Comparison of ENCODE assay signal across 24 cellular contexts in the genomic region with DNA sequence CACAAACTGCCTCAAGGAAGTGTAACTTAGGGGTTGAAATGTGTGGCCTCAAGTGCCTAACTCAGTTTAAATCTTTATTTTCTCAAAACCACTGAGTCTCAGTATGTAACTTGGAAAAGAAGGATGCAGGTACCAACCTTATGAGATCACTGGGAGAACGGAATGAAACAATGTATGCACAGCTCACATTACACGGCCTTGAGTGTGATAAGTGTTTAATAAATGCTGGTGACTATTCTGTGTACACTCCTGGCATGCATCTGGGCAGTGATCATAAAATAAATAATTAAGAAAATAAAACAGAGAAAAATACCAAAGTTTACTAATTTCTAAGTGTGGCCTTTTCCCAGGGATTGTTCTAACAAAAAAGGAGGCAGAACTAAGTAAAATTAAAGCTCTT.
"Had no signal": no experiment of that assay in that cellular context is flagged by ENCODE, and none has a peak within 500 bp of the region (broad histone marks: within the 10 kb centered on the region; RNA-seq: fewer than 3 reads in every experiment).

No MANE protein-coding gene starts in this region.

- H3K4me3 ChIP-seq: MG63 had no signal

- H3K27me3 ChIP-seq: MG63 had no signal

- H3K4me2 ChIP-seq: SK-N-SH had no signal

- H3K27me3 Mint-ChIP-seq: T-cell had no signal

- H3K27ac ChIP-seq: RWPE1 had no signal

- H3K36me3 ChIP-seq: MG63 had no signal

- H3K4me3 Mint-ChIP-seq: T-cell; T-helper 1 cell treated with Interleukin-12 subunit alpha and Interleukin-12 subunit beta and Interleukin-4 antibody, amounts not matched to agents 30 μg/mL and 1 μg/mL, for 36 hours had no signal

- H3K4me1 Mint-ChIP-seq: T-cell had no signal

- DNase-seq: Karpas-422; KG1; MG63; NCI-H1092; NCI-H1105 treated with DMSO at 0.1 percent for 48 hours; NCI-H1417 treated with DMSO at 0.1 percent for 48 hours; NCI-H146; NCI-H1694 treated with DMSO at 0.1 percent for 48 hours; NCI-H1930; NCI-H2081; NCI-H2171 treated with DMSO at 0.1 percent for 48 hours; NCI-H345; NCI-H446 treated with DMSO at 0.1 percent for 48 hours; NCI-H524 treated with DMSO at 0.1 percent for 48 hours; NCI-H69; NK-92 treated with Interleukin-12 subunit alpha and Interleukin-12 subunit beta, amount 100 ng/mL, for 24 hours; PC-3; SHP77; SK-N-SH; SW 1271; T-cell had no signal

- H3K36me3 Mint-ChIP-seq: T-cell had no signal

- H3K9me3 ChIP-seq: MG63, SK-N-SH had no signal

- H3K27ac Mint-ChIP-seq: T-cell; T-helper 1 cell treated with Interleukin-12 subunit alpha and Interleukin-12 subunit beta and Interleukin-4 antibody, amounts not matched to agents 30 μg/mL and 1 μg/mL, for 36 hours had no signal

- H3K9ac ChIP-seq: SK-N-SH had no signal

- ATAC-seq: Panc1, PC-3, T-cell had no signal
